ENCODE assay signal across 20 cellular contexts in genomic region chr17:42098747-42099399, GRCh38. TPM values are rescaled to one million over a fixed set of nuclear protein-coding genes. Genes with fewer than 3 reads are reported as not detected.
A peak's percentile ranks its signal among the peaks of the same experiment; 100 is the strongest.
DNase-seq lines count a peak whose midpoint lies in the region; ATAC-seq, FAIRE-seq and TF ChIP-seq lines count a peak whose summit lies in the region.
"Had no signal": no experiment of that assay in that cellular context is flagged by ENCODE, and none has a peak within 500 bp of the region (broad histone marks: within the 10 kb centered on the region; RNA-seq: fewer than 3 reads in every experiment).

No MANE protein-coding gene starts in this region.

- ATAC-seq in stimulated activated naive CD8-positive, alpha-beta T cell treated with anti-CD3 and anti-CD28 coated beads, Interleukin-15, amount 100 ng/mL, for 72 hours = peak; percentile 55
- ATAC-seq in stimulated activated naive CD8-positive, alpha-beta T cell treated with anti-CD3 and anti-CD28 coated beads, Interleukin-15, Interleukin-2, amounts not matched to agents 100 U/mL and 50 U/mL, for 24 hours = no peak
- ATAC-seq in T-helper 17 cell = peak; percentile 21
- no peak for ATAC-seq in natural killer cell treated with Interleukin-12 subunit alpha and Interleukin-12 subunit beta and Interleukin-15 and Interleukin-18, amount 100 ng/mL, for 72 hours
- ATAC-seq: Panc1, sciatic nerve had no signal

- H3K4me1 Mint-ChIP-seq in stimulated activated naive CD8-positive, alpha-beta T cell treated with anti-CD3 and anti-CD28 coated beads, Interleukin-15, amount 100 ng/mL, for 72 hours = peaks cover 26% of the 10 kb centered on the region
- H3K4me1 Mint-ChIP-seq in T-helper 17 cell (peaks cover 11% of the 10 kb centered on the region), mesothelial cell of epicardium (peaks cover 8% of the 10 kb centered on the region)
- peaks cover 0 to 7% of the 10 kb centered on the region in 2 donors for H3K4me1 Mint-ChIP-seq in natural killer cell treated with Interleukin-12 subunit alpha and Interleukin-12 subunit beta and Interleukin-15 and Interleukin-18, amount 100 ng/mL, for 72 hours (ENCODE audit: low read depth in 2 of 2)
- H3K4me1 Mint-ChIP-seq: activated T-helper 17 cell treated with anti-CD3 and anti-CD28 coated beads, Interleukin-2, amount 50 U/mL, for 72 hours had no signal

- DNase-seq in stimulated activated naive CD8-positive, alpha-beta T cell treated with anti-CD3 and anti-CD28 coated beads, Interleukin-15, amount 100 ng/mL, for 72 hours = no peak
- DNase-seq in stimulated activated naive CD8-positive, alpha-beta T cell treated with anti-CD3 and anti-CD28 coated beads, Interleukin-15, Interleukin-2, amounts not matched to agents 100 U/mL and 50 U/mL, for 24 hours = no peak
- DNase-seq in T-helper 17 cell (no peak), left kidney (ENCODE audit: low read depth, low spot score) (peak; percentile 42), SKM-1 treated with dmso at 0.1 percent for 144 hours (lab: John Stamatoyannopoulos, UW; ENCODE audit: unreplicated experiment) (no peak), mesothelial cell of epicardium (ENCODE audit: low spot score in 2 of 2, unreplicated experiment in 2 of 2) (no peak), GM19239 (ENCODE audit: insufficient read length, low spot score) (no peak)
- DNase-seq in natural killer cell treated with Interleukin-12 subunit alpha and Interleukin-12 subunit beta and Interleukin-15 and Interleukin-18, amount 100 ng/mL, for 72 hours (ENCODE audit: low spot score) = no peak
- DNase-seq: dorsolateral prefrontal cortex; kidney; MG63; midbrain; stimulated activated CD4-positive, alpha-beta T cell treated with anti-CD3 and anti-CD28 coated beads, Interleukin-1b, Interleukin-23, amount 100 ng/mL, for 48 hours had no signal

- no peak for FAIRE-seq in GM19239 (lab: Jason Lieb, UNC)
- FAIRE-seq: kidney had no signal

- no peak overlapping the region for H3K27ac Mint-ChIP-seq in stimulated activated naive CD8-positive, alpha-beta T cell treated with anti-CD3 and anti-CD28 coated beads, Interleukin-15, amount 100 ng/mL, for 72 hours
- H3K27ac Mint-ChIP-seq in T-helper 17 cell (no peak overlapping the region), mesothelial cell of epicardium (no peak overlapping the region)
- H3K27ac Mint-ChIP-seq in natural killer cell treated with Interleukin-12 subunit alpha and Interleukin-12 subunit beta and Interleukin-15 and Interleukin-18, amount 100 ng/mL, for 72 hours = no peak overlapping the region
- H3K27ac Mint-ChIP-seq: activated T-helper 17 cell treated with anti-CD3 and anti-CD28 coated beads, Interleukin-2, amount 50 U/mL, for 72 hours had no signal

- H3K27me3 Mint-ChIP-seq in stimulated activated naive CD8-positive, alpha-beta T cell treated with anti-CD3 and anti-CD28 coated beads, Interleukin-15, amount 100 ng/mL, for 72 hours = peaks cover 41% of the 10 kb centered on the region
- peaks cover 13% of the 10 kb centered on the region for H3K27me3 Mint-ChIP-seq in T-helper 17 cell
- peaks cover 55% of the 10 kb centered on the region for H3K27me3 Mint-ChIP-seq in mesothelial cell of epicardium (ENCODE audit: low read depth)
- H3K27me3 Mint-ChIP-seq in natural killer cell treated with Interleukin-12 subunit alpha and Interleukin-12 subunit beta and Interleukin-15 and Interleukin-18, amount 100 ng/mL, for 72 hours = peaks cover 7 to 18% of the 10 kb centered on the region in 2 donors

- H3K9me3 ChIP-seq in T-helper 17 cell (ENCODE audit: control insufficient read depth, low read length, poor library complexity, severe bottlenecking) = no peaks in the 10 kb centered on the region
- H3K9me3 ChIP-seq: esophagus muscularis mucosa, MG63 had no signal

- H3K36me3 Mint-ChIP-seq in T-helper 17 cell (ENCODE audit: low read depth) (peaks cover 2% of the 10 kb centered on the region), mesothelial cell of epicardium (no peaks in the 10 kb centered on the region)
- H3K36me3 Mint-ChIP-seq in natural killer cell treated with Interleukin-12 subunit alpha and Interleukin-12 subunit beta and Interleukin-15 and Interleukin-18, amount 100 ng/mL, for 72 hours = no peaks in the 10 kb centered on the region

- no peak for TF ChIP-seq CTCF in mesothelial cell of epicardium (IDR thresholded peaks at IDR 0.05; ENCODE audit: unreplicated experiment)

- H3K9me3 Mint-ChIP-seq in stimulated activated naive CD8-positive, alpha-beta T cell treated with anti-CD3 and anti-CD28 coated beads, Interleukin-15, amount 100 ng/mL, for 72 hours = no peaks in the 10 kb centered on the region
- H3K9me3 Mint-ChIP-seq in mesothelial cell of epicardium = no peaks in the 10 kb centered on the region
- no peaks in the 10 kb centered on the region for H3K9me3 Mint-ChIP-seq in natural killer cell treated with Interleukin-12 subunit alpha and Interleukin-12 subunit beta and Interleukin-15 and Interleukin-18, amount 100 ng/mL, for 72 hours
- H3K9me3 Mint-ChIP-seq: activated T-helper 17 cell treated with anti-CD3 and anti-CD28 coated beads, Interleukin-2, amount 50 U/mL, for 72 hours had no signal

- H3K4me3 Mint-ChIP-seq in stimulated activated naive CD8-positive, alpha-beta T cell treated with anti-CD3 and anti-CD28 coated beads, Interleukin-15, amount 100 ng/mL, for 72 hours = peak overlapping the region; percentile 55 to 62
- H3K4me3 Mint-ChIP-seq in T-helper 17 cell (no peak overlapping the region), mesothelial cell of epicardium (no peak overlapping the region)
- no peak overlapping the region for H3K4me3 Mint-ChIP-seq in natural killer cell treated with Interleukin-12 subunit alpha and Interleukin-12 subunit beta and Interleukin-15 and Interleukin-18, amount 100 ng/mL, for 72 hours

RNA-seq across cellular contexts. Expression of gene ZNF385C, which starts 0.6 kb away (rescaled TPM):
- total RNA-seq in T-helper 17 cell (under 1 TPM; 0.16 to 0.20 TPM), mesothelial cell of epicardium (2.2 to 2.9 TPM (median 2.5 TPM) in 3 replicates)
- total RNA-seq in natural killer cell treated with Interleukin-12 subunit alpha and Interleukin-12 subunit beta and Interleukin-15 and Interleukin-18, amount 100 ng/mL, for 72 hours = not detected
- total RNA-seq: HT1080, omental fat pad had no signal

RNA-seq across cellular contexts. Expression of gene DHX58, which starts 13.6 kb away (rescaled TPM):
- total RNA-seq in T-helper 17 cell (10 to 100 TPM; 16.9 to 24.0 TPM), mesothelial cell of epicardium (10.5 to 11.6 TPM (median 11.3 TPM) in 3 replicates)
- total RNA-seq in natural killer cell treated with Interleukin-12 subunit alpha and Interleukin-12 subunit beta and Interleukin-15 and Interleukin-18, amount 100 ng/mL, for 72 hours = 1 to 10 TPM; 7.0 to 7.6 TPM

RNA-seq across cellular contexts. Expression of gene KAT2A, which starts 22.3 kb away (rescaled TPM):
- 10 to 100 TPM; 33.3 to 35.5 TPM for total RNA-seq in T-helper 17 cell
- 86.2 to 87.5 TPM (median 86.4 TPM) in 3 replicates for total RNA-seq in mesothelial cell of epicardium
- 10 to 100 TPM; 16.5 to 56.5 TPM for total RNA-seq in natural killer cell treated with Interleukin-12 subunit alpha and Interleukin-12 subunit beta and Interleukin-15 and Interleukin-18, amount 100 ng/mL, for 72 hours

RNA-seq across cellular contexts. Expression of gene HSPB9, which starts 23.7 kb away (rescaled TPM):
- total RNA-seq in T-helper 17 cell = not detected
- total RNA-seq in mesothelial cell of epicardium = 0.18 TPM in 1 of 3 replicates, not detected in the others
- total RNA-seq in natural killer cell treated with Interleukin-12 subunit alpha and Interleukin-12 subunit beta and Interleukin-15 and Interleukin-18, amount 100 ng/mL, for 72 hours = not detected
- total RNA-seq: HT1080, kidney, sciatic nerve, urinary bladder had no signal

RNA-seq across cellular contexts. Expression of gene C17orf113, which starts 48.5 kb away (rescaled TPM):
- total RNA-seq in T-helper 17 cell (under 1 TPM; 0.65 to 0.85 TPM), mesothelial cell of epicardium (4.1 to 5.1 TPM (median 4.4 TPM) in 3 replicates)
- not detected for total RNA-seq in natural killer cell treated with Interleukin-12 subunit alpha and Interleukin-12 subunit beta and Interleukin-15 and Interleukin-18, amount 100 ng/mL, for 72 hours

Comparison
In these comparisons a context has a peak if more than half of its experiments do, and no peak if none do; other contexts are left out.
1. ATAC-seq: peak in stimulated activated naive CD8-positive, alpha-beta T cell treated with anti-CD3 and anti-CD28 coated beads, Interleukin-15, amount 100 ng/mL, for 72 hours (single experiment) and T-helper 17 cell (single experiment); none in stimulated activated naive CD8-positive, alpha-beta T cell treated with anti-CD3 and anti-CD28 coated beads, Interleukin-15, Interleukin-2, amounts not matched to agents 100 U/mL and 50 U/mL, for 24 hours (single experiment) and natural killer cell treated with Interleukin-12 subunit alpha and Interleukin-12 subunit beta and Interleukin-15 and Interleukin-18, amount 100 ng/mL, for 72 hours (0 of 2).
2. H3K4me3 Mint-ChIP-seq: peak in stimulated activated naive CD8-positive, alpha-beta T cell treated with anti-CD3 and anti-CD28 coated beads, Interleukin-15, amount 100 ng/mL, for 72 hours (2 of 2); none in T-helper 17 cell (single experiment), mesothelial cell of epicardium (single experiment) and natural killer cell treated with Interleukin-12 subunit alpha and Interleukin-12 subunit beta and Interleukin-15 and Interleukin-18, amount 100 ng/mL, for 72 hours (single experiment).